1 cellular context compared by ENCODE assay signal in genomic region chr12:47774664-47775063, GRCh38.
TF ChIP-seq lines count a peak whose summit lies in the region.

No MANE protein-coding gene starts in this region.

TF ChIP-seq in GM23338, 12 proteins besides CTCF, POLR2A, EP300 and RAD21:
- TF ChIP-seq ZNF462 (CRISPR knock-in tag; IDR thresholded peaks at IDR 0.05) (no peak), EZH2 (IDR thresholded peaks at IDR 0.05; ENCODE audit: low read depth, unreplicated experiment) (no peak), STAT1 (IDR thresholded peaks at IDR 0.05; ENCODE audit: unreplicated experiment) (no peak), EZH2phosphoT487 (IDR thresholded peaks at IDR 0.05; ENCODE audit: unreplicated experiment) (no peak), NANOG (IDR thresholded peaks at IDR 0.05; ENCODE audit: borderline replicate concordance) (no peak), ZNF114 (CRISPR knock-in tag; IDR thresholded peaks at IDR 0.05) (no peak), CREB1 (CRISPR knock-in tag; IDR thresholded peaks at IDR 0.05; ENCODE audit: low read depth) (no peak), JUNB (IDR thresholded peaks at IDR 0.05; ENCODE audit: unreplicated experiment) (no peak), REST (IDR thresholded peaks at IDR 0.05; ENCODE audit: unreplicated experiment) (no peak), ZNF331 (CRISPR knock-in tag; IDR thresholded peaks at IDR 0.05; ENCODE audit: low read depth) (no peak), POLR2AphosphoS5 (IDR thresholded peaks at IDR 0.05; ENCODE audit: low read depth) (no peak)
- TF ChIP-seq, protein P1, sequence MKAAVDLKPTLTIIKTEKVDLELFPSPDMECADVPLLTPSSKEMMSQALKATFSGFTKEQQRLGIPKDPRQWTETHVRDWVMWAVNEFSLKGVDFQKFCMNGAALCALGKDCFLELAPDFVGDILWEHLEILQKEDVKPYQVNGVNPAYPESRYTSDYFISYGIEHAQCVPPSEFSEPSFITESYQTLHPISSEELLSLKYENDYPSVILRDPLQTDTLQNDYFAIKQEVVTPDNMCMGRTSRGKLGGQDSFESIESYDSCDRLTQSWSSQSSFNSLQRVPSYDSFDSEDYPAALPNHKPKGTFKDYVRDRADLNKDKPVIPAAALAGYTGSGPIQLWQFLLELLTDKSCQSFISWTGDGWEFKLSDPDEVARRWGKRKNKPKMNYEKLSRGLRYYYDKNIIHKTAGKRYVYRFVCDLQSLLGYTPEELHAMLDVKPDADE (IDR thresholded peaks at IDR 0.05), result no peak
TF ChIP-seq in GM23338: peak in this region for 0.
